ENCODE assay signal across 15 cellular contexts in genomic region chr22:17775781-17776470, GRCh38. TPM values are rescaled to one million over a fixed set of nuclear protein-coding genes. Genes with fewer than 3 reads are reported as not detected.
DNase-seq lines count a peak whose midpoint lies in the region; ATAC-seq and TF ChIP-seq lines count a peak whose summit lies in the region.
"Had no signal": no experiment of that assay in that cellular context is flagged by ENCODE, and none has a peak within 500 bp of the region (broad histone marks: within the 10 kb centered on the region; RNA-seq: fewer than 3 reads in every experiment).

No MANE protein-coding gene starts in this region.

- no peak overlapping the region for H3K4me3 ChIP-seq in WERI-Rb-1 (ENCODE audit: low read depth, low read length)

- no peaks in the 10 kb centered on the region for H3K9me3 ChIP-seq in WERI-Rb-1 (ENCODE audit: severe bottlenecking)

- no peak for ATAC-seq in activated T-helper 17 cell treated with anti-CD3 and anti-CD28 coated beads, Interleukin-2, amount 50 U/mL, for 72 hours (replicated peaks)
- peak; percentile 17 to 25 for ATAC-seq in naive thymus-derived CD8-positive, alpha-beta T cell
- ATAC-seq: SK-N-SH treated with all-trans-retinoic acid at 6 μM for 48 hours had no signal

- H3K36me3 ChIP-seq in WERI-Rb-1: peaks cover 10% of the 10 kb centered on the region

- no peaks in the 10 kb centered on the region for H3K27me3 ChIP-seq in WERI-Rb-1 (ENCODE audit: insufficient read depth, low read depth, severe bottlenecking)

- no TSS peak for BruUV-seq in Calu3 (replicated peaks; lab: Mats Ljungman, UMichigan)

- peaks cover 9 to 31% of the 10 kb centered on the region in 2 donors for H3K36me3 Mint-ChIP-seq in CD14-positive monocyte
- H3K36me3 Mint-ChIP-seq in Calu3 (ENCODE audit: insufficient read depth, unreplicated experiment): peaks cover 36% of the 10 kb centered on the region
- H3K36me3 Mint-ChIP-seq in activated T-helper 17 cell treated with anti-CD3 and anti-CD28 coated beads, Interleukin-2, amount 50 U/mL, for 72 hours (ENCODE audit: low read depth): no peaks in the 10 kb centered on the region
- peaks cover 0 to 5% (median 2%) of the 10 kb centered on the region in 3 donors for H3K36me3 Mint-ChIP-seq in naive thymus-derived CD8-positive, alpha-beta T cell

- TF ChIP-seq CTCF in CD14-positive monocyte (IDR thresholded peaks at IDR 0.05) (no peak), Calu3 (IDR thresholded peaks at IDR 0.05; ENCODE audit: unreplicated experiment) (no peak), WERI-Rb-1 (IDR thresholded peaks at IDR 0.05; ENCODE audit: low read depth, low read length) (no peak)

- no peak overlapping the region for H3K27ac ChIP-seq in WERI-Rb-1

- H3K27me3 Mint-ChIP-seq in CD14-positive monocyte (ENCODE audit: low read depth in 3 of 3) (peaks cover 0 to 1% (median 0%) of the 10 kb centered on the region in 3 donors), Calu3 (ENCODE audit: unreplicated experiment) (no peaks in the 10 kb centered on the region)
- H3K27me3 Mint-ChIP-seq in activated T-helper 17 cell treated with anti-CD3 and anti-CD28 coated beads, Interleukin-2, amount 50 U/mL, for 72 hours: no peaks in the 10 kb centered on the region
- H3K27me3 Mint-ChIP-seq in naive thymus-derived CD8-positive, alpha-beta T cell: no peaks in the 10 kb centered on the region

- H3K4me1 Mint-ChIP-seq in CD14-positive monocyte (peaks cover 74% of the 10 kb centered on the region), Calu3 (ENCODE audit: low read depth, unreplicated experiment) (peaks cover 26% of the 10 kb centered on the region)
- H3K4me1 Mint-ChIP-seq in activated T-helper 17 cell treated with anti-CD3 and anti-CD28 coated beads, Interleukin-2, amount 50 U/mL, for 72 hours: peaks cover 49% of the 10 kb centered on the region
- peaks cover 46 to 92% (median 86%) of the 10 kb centered on the region in 4 donors for H3K4me1 Mint-ChIP-seq in naive thymus-derived CD8-positive, alpha-beta T cell

- intact Hi-C loops in CD14-positive monocyte (cut with micrococcal nuclease): loop anchor here (2.0 to 10.0 kb wide), 3 partner anchors 147 to 671 kb away; partner anchors contain the start of gene ATP6V1E1 (in 1 of the 2)
- intact Hi-C loops in Calu3 (cut with micrococcal nuclease; ENCODE audit: unreplicated experiment): no loop called here

- POLR2A ChIA-PET in naive thymus-derived CD8-positive, alpha-beta T cell (lab: Charles Lee): interaction anchor here (0.6 to 2.9 kb wide), 5 partner anchors 8 to 857 kb away, joined by 3 to 14 read pairs (median 5); no protein-coding TSS in a partner anchor

- CTCF ChIA-PET in Calu3 (lab: Charles Lee): no interaction called here

- peak overlapping the region; percentile 99 to 100 (median 100) for H3K27ac Mint-ChIP-seq in CD14-positive monocyte
- H3K27ac Mint-ChIP-seq in Calu3 (ENCODE audit: unreplicated experiment): no peak overlapping the region
- peak overlapping the region; percentile 73 for H3K27ac Mint-ChIP-seq in activated T-helper 17 cell treated with anti-CD3 and anti-CD28 coated beads, Interleukin-2, amount 50 U/mL, for 72 hours
- peak overlapping the region; percentile 88 to 99 (median 98) for H3K27ac Mint-ChIP-seq in naive thymus-derived CD8-positive, alpha-beta T cell

- H3K9me3 Mint-ChIP-seq in CD14-positive monocyte (peaks cover 0 to 2% (median 0%) of the 10 kb centered on the region in 7 donors), Calu3 (ENCODE audit: low read depth, unreplicated experiment) (no peaks in the 10 kb centered on the region)
- H3K9me3 Mint-ChIP-seq in activated T-helper 17 cell treated with anti-CD3 and anti-CD28 coated beads, Interleukin-2, amount 50 U/mL, for 72 hours: no peaks in the 10 kb centered on the region
- H3K9me3 Mint-ChIP-seq in naive thymus-derived CD8-positive, alpha-beta T cell: peaks cover 0 to 1% (median 0%) of the 10 kb centered on the region in 9 donors

- peak overlapping the region in 1 of 2 donors; percentile 90 for H3K4me3 Mint-ChIP-seq in CD14-positive monocyte
- H3K4me3 Mint-ChIP-seq in Calu3 (ENCODE audit: low read depth, unreplicated experiment): peak overlapping the region; percentile 91
- peak overlapping the region; percentile 93 for H3K4me3 Mint-ChIP-seq in activated T-helper 17 cell treated with anti-CD3 and anti-CD28 coated beads, Interleukin-2, amount 50 U/mL, for 72 hours
- peak overlapping the region; percentile 89 to 100 (median 96) for H3K4me3 Mint-ChIP-seq in naive thymus-derived CD8-positive, alpha-beta T cell

- DNase-seq in CD14-positive monocyte (ENCODE audit: low spot score) (no peak), Calu3 (no peak), midbrain (lab: John Stamatoyannopoulos, UW) (no peak), inferior parietal cortex (ENCODE audit: extremely low spot score) (no peak), WERI-Rb-1 (no peak), NCI-H2196 (lab: John Stamatoyannopoulos, UW; ENCODE audit: unreplicated experiment) (no peak)
- peak in 7 of 10 donors; percentile 32 to 65 (median 50) for DNase-seq in naive thymus-derived CD8-positive, alpha-beta T cell
- DNase-seq: activated CD4-positive, CD25-positive, alpha-beta regulatory T cell; caudate nucleus; GF-D8; NCI-H1092; NCI-H2227 treated with DMSO at 0.1 percent for 48 hours; stimulated activated CD4-positive, alpha-beta T cell treated with anti-CD3 and anti-CD28 coated beads, Interleukin-2, amount 100 ng/mL, for 24 hours had no signal

RNA-seq across cellular contexts. Expression of gene BID, which starts 1.7 kb away (rescaled TPM):
- 100 to 1,000 TPM; 391 to 423 TPM for polyA plus RNA-seq in CD14-positive monocyte
- 99.3 and 103 TPM in 2 replicates for total RNA-seq in Calu3 (2022)
- total RNA-seq in activated T-helper 17 cell treated with anti-CD3 and anti-CD28 coated beads, Interleukin-2, amount 50 U/mL, for 72 hours: 10 to 100 TPM in 1 of 2 donors, 1 to 10 TPM in 1; 6.2 to 19.2 TPM
- 10 to 100 TPM; 22.3 to 23.0 TPM for total RNA-seq in naive thymus-derived CD8-positive, alpha-beta T cell
- polyA plus RNA-seq in naive thymus-derived CD8-positive, alpha-beta T cell: 10 to 100 TPM; 67.0 to 84.1 (median 67.7) TPM

Comparison
In these comparisons a context has a peak if more than half of its experiments do, and no peak if none do; other contexts are left out.
1. DNase-seq: peak in naive thymus-derived CD8-positive, alpha-beta T cell (7 of 10); none in CD14-positive monocyte (single experiment), Calu3 (single experiment), midbrain (single experiment), inferior parietal cortex (single experiment), WERI-Rb-1 (single experiment) and NCI-H2196 (single experiment).